In genomic region chr2:201936817-201937216, GRCh38 we compare ENCODE assay signal across 22 cellular contexts.
DNase-seq lines count a peak whose midpoint lies in the region; ATAC-seq, FAIRE-seq and TF ChIP-seq lines count a peak whose summit lies in the region.
"Had no signal": no experiment of that assay in that cellular context is flagged by ENCODE, and none has a peak within 500 bp of the region (broad histone marks: within the 10 kb centered on the region; RNA-seq: fewer than 3 reads in every experiment).

No MANE protein-coding gene starts in this region.

- no peaks in the 10 kb centered on the region for H3K79me2 ChIP-seq in HepG2 (ENCODE audit: insufficient read depth, low read length)

- no peak overlapping the region for H3K27ac ChIP-seq in HepG2 (ENCODE audit: extremely low read length, insufficient read depth, low read length)
- H3K27ac ChIP-seq in right lobe of liver: no peak overlapping the region
- H3K27ac ChIP-seq in endodermal cell (ENCODE audit: low read depth, low read length): no peak overlapping the region
- H3K27ac ChIP-seq: 22Rv1, C4-2B had no signal

- H3K27me3 ChIP-seq in HepG2 (ENCODE audit: control insufficient read depth in 1 of 2, insufficient read depth in 2 of 2, low read length in 2 of 2): peaks cover 0 to 6% of the 10 kb centered on the region in 2 experiments; a peak in 1 of 5 replicates
- H3K27me3 ChIP-seq in right lobe of liver: no peaks in the 10 kb centered on the region
- no peaks in the 10 kb centered on the region for H3K27me3 ChIP-seq in endodermal cell (ENCODE audit: control insufficient read depth, insufficient read depth, low read length, poor library complexity, severe bottlenecking)

- H3K9me3 Mint-ChIP-seq in endodermal cell: peaks cover 7% of the 10 kb centered on the region

- no peak; a peak in 1 of 4 replicates for TF ChIP-seq EP300 in HepG2 (IDR thresholded peaks at IDR 0.05; ENCODE audit: low read depth in 2 of 2, low read length in 2 of 2)
- 0 out of 2 replicates have a peak, but pooled peaks have one; percentile 14 for TF ChIP-seq EP300 in HepG2 (CRISPR knock-in tag; IDR thresholded peaks at IDR 0.05; ENCODE audit: borderline replicate concordance)

- TF ChIP-seq RAD21 in HepG2 (CRISPR knock-in tag; IDR thresholded peaks at IDR 0.05): no peak

- POLR2A ChIA-PET in HepG2 (lab: Yijun Ruan, JAX): no interaction called here

- in situ Hi-C loops in HepG2 (cut with HindIII; ENCODE audit: extremely low pct_ligation_motif_present, low pct_unique_long_range_greater_than_20kb): no loop called here

- TF ChIP-seq POLR2A in HepG2 (IDR thresholded peaks at IDR 0.05; ENCODE audit: insufficient read depth in 1 of 2, low read depth in 2 of 2, low read length in 2 of 2) (no peak), right lobe of liver (IDR thresholded peaks at IDR 0.05) (no peak)

- DNase-seq in HepG2 (ENCODE audit: low spot score): peak; percentile 74
- DNase-seq in right lobe of liver: no peak
- DNase-seq in endodermal cell: peak; percentile 17
- DNase-seq in mucosa of descending colon: peak in 1 of 3 donors; percentile 46
- DNase-seq in urothelium cell line (ENCODE audit: low spot score): no peak
- no peak for DNase-seq in NCI-H1105 (lab: John Stamatoyannopoulos, UW)
- DNase-seq in activated CD4-positive, alpha-beta T cell treated with anti-CD3 and anti-CD28 coated beads for 48 hours: no peak
- DNase-seq: AML-193, DMS 273 treated with DMSO at 0.1 percent for 48 hours, DND-41, NCI-H1105 treated with DMSO at 0.1 percent for 48 hours, NCI-H1694, NCI-H2227 treated with DMSO at 0.1 percent for 48 hours, NCI-H510A treated with DMSO at 0.1 percent for 48 hours, NCI-H774, OCI-M1, RPMI8226, SIG-M5 had no signal

- H3K36me3 ChIP-seq in HepG2 (replicated peaks in 1 of 2; ENCODE audit: control insufficient read depth in 1 of 2, insufficient read depth in 2 of 2, low read length in 2 of 2) (no peaks in the 10 kb centered on the region), right lobe of liver (no peaks in the 10 kb centered on the region), endodermal cell (ENCODE audit: control insufficient read depth, insufficient read depth, low read length) (no peaks in the 10 kb centered on the region), mucosa of descending colon (ENCODE audit: low read depth) (no peaks in the 10 kb centered on the region)

- H3K4me2 ChIP-seq in HepG2 (ENCODE audit: low read depth, low read length): peak overlapping the region; percentile 49

- CTCF ChIA-PET in HepG2 (lab: Yijun Ruan, JAX; ENCODE audit: low intra/inter-chr PET ratio, low total read pairs): no interaction called here

- WGBS in HepG2 (ENCODE audit: low lambda C conversion rate): 18% methylated on average over 4 of the region's 4 CpGs
- 69% methylated on average over 2 of the region's 4 CpGs for WGBS in right lobe of liver (ENCODE audit: insufficient coverage, low coverage, low lambda C conversion rate, missing lambda C conversion rate)
- WGBS in endodermal cell (ENCODE audit: insufficient coverage in 1 of 2, insufficient read length in 1 of 2), 2 experiments: 91 to 96% methylated on average over 4 of the region's 4 CpGs

- H3K9me3 ChIP-seq in HepG2 (ENCODE audit: low read length) (peaks cover 8% of the 10 kb centered on the region; the same call in 1 of the 2 replicates), right lobe of liver (no peaks in the 10 kb centered on the region), endodermal cell (ENCODE audit: control insufficient read depth, low read length) (peaks cover 14% of the 10 kb centered on the region), mucosa of descending colon (no peaks in the 10 kb centered on the region)

- H3K4me3 ChIP-seq in HepG2 (replicated peaks in 1 of 3; ENCODE audit: insufficient read depth in 1 of 3, low read depth in 2 of 3, low read length in 3 of 3) (no peak overlapping the region; a peak in 1 of 6 replicates), right lobe of liver (no peak overlapping the region), endodermal cell (ENCODE audit: low read length) (no peak overlapping the region), mucosa of descending colon (no peak overlapping the region)

- H3K9ac ChIP-seq in HepG2 (ENCODE audit: insufficient read depth, low read depth, low read length) (no peak overlapping the region), endodermal cell (ENCODE audit: extremely low read depth, low read length, poor library complexity, severe bottlenecking) (no peak overlapping the region)

- no TSS peak for BruUV-seq in HepG2 (replicated peaks; lab: Mats Ljungman, UMichigan)

- no peaks in the 10 kb centered on the region for H4K20me1 ChIP-seq in HepG2 (ENCODE audit: insufficient read depth, low read length)

- peaks cover 4% of the 10 kb centered on the region for H3K27me3 Mint-ChIP-seq in endodermal cell (ENCODE audit: insufficient read depth)

- TF ChIP-seq CTCF in HepG2 (CRISPR knock-in tag; IDR thresholded peaks at IDR 0.05) (no peak), right lobe of liver (IDR thresholded peaks at IDR 0.05) (no peak), endodermal cell (conservative IDR thresholded peaks at IDR 0.05) (no peak), mucosa of descending colon (IDR thresholded peaks at IDR 0.05) (no peak)

- FAIRE-seq in HepG2 (lab: Jason Lieb, UNC) (peak; percentile 86), urothelium cell line (lab: Jason Lieb, UNC) (peak; percentile 40)
- FAIRE-seq: H54 had no signal

- peak; percentile 97 for ATAC-seq in HepG2
- ATAC-seq in right lobe of liver: no peak
- peak; percentile 97 for ATAC-seq in mucosa of descending colon
- ATAC-seq in GM18870 (IDR thresholded peaks at IDR 0.05; ENCODE audit: unreplicated experiment): no peak

- H3K4me1 ChIP-seq in HepG2 (ENCODE audit: insufficient read depth, low read length) (peaks cover 15% of the 10 kb centered on the region), right lobe of liver (no peaks in the 10 kb centered on the region), endodermal cell (ENCODE audit: control insufficient read depth, insufficient read depth, low read length) (peaks cover 40% of the 10 kb centered on the region), mucosa of descending colon (ENCODE audit: low read depth) (peaks cover 2% of the 10 kb centered on the region)

- H3K36me3 Mint-ChIP-seq in endodermal cell (ENCODE audit: low read depth): no peaks in the 10 kb centered on the region

- intact Hi-C loops in HepG2 (cut with micrococcal nuclease; ENCODE audit: unreplicated experiment) (no loop called here), right lobe of liver (cut with DNase I) (no loop called here), mucosa of descending colon (cut with DNase I, micrococcal nuclease) (no loop called here)

- peaks cover 53% of the 10 kb centered on the region for H3K4me1 Mint-ChIP-seq in endodermal cell

- H3K27ac Mint-ChIP-seq in endodermal cell: no peak overlapping the region

- no peak overlapping the region for H3K4me3 Mint-ChIP-seq in endodermal cell

- peak overlapping the region; percentile 23 for H2AFZ ChIP-seq in HepG2 (ENCODE audit: low read length)

TF ChIP-seq in HepG2, 621 proteins besides CTCF, POLR2A, EP300 and RAD21 (continues in another document):
- TF ChIP-seq PBX2 (CRISPR knock-in tag; IDR thresholded peaks at IDR 0.05) (no peak), TERF1 (CRISPR knock-in tag; IDR thresholded peaks at IDR 0.05) (no peak), ZNF557 (CRISPR knock-in tag; IDR thresholded peaks at IDR 0.05) (no peak), SOX6 (IDR thresholded peaks at IDR 0.05) (no peak), SOX6 (CRISPR knock-in tag; IDR thresholded peaks at IDR 0.05) (peak; percentile 37), ZNF34 (CRISPR knock-in tag; IDR thresholded peaks at IDR 0.05; ENCODE audit: borderline replicate concordance) (no peak), ATF7-NPFF (CRISPR knock-in tag; IDR thresholded peaks at IDR 0.05; ENCODE audit: low read depth) (no peak)
- TF ChIP-seq, protein P1, sequence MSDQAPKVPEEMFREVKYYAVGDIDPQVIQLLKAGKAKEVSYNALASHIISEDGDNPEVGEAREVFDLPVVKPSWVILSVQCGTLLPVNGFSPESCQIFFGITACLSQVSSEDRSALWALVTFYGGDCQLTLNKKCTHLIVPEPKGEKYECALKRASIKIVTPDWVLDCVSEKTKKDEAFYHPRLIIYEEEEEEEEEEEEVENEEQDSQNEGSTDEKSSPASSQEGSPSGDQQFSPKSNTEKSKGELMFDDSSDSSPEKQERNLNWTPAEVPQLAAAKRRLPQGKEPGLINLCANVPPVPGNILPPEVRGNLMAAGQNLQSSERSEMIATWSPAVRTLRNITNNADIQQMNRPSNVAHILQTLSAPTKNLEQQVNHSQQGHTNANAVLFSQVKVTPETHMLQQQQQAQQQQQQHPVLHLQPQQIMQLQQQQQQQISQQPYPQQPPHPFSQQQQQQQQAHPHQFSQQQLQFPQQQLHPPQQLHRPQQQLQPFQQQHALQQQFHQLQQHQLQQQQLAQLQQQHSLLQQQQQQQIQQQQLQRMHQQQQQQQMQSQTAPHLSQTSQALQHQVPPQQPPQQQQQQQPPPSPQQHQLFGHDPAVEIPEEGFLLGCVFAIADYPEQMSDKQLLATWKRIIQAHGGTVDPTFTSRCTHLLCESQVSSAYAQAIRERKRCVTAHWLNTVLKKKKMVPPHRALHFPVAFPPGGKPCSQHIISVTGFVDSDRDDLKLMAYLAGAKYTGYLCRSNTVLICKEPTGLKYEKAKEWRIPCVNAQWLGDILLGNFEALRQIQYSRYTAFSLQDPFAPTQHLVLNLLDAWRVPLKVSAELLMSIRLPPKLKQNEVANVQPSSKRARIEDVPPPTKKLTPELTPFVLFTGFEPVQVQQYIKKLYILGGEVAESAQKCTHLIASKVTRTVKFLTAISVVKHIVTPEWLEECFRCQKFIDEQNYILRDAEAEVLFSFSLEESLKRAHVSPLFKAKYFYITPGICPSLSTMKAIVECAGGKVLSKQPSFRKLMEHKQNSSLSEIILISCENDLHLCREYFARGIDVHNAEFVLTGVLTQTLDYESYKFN (CRISPR knock-in tag; conservative IDR thresholded peaks at IDR 0.05): peak; percentile 43

Comparison
In these comparisons a context has a peak if more than half of its experiments do, and no peak if none do; other contexts are left out.
1. ATAC-seq: peak in HepG2 (single experiment) and mucosa of descending colon (single experiment); none in right lobe of liver (0 of 4) and GM18870 (single experiment).
2. DNase-seq: peak in HepG2 (single experiment) and endodermal cell (single experiment); none in right lobe of liver (0 of 3), urothelium cell line (single experiment), NCI-H1105 (single experiment) and activated CD4-positive, alpha-beta T cell treated with anti-CD3 and anti-CD28 coated beads for 48 hours (single experiment).